17 cellular contexts compared by ENCODE assay signal in the genomic region with DNA sequence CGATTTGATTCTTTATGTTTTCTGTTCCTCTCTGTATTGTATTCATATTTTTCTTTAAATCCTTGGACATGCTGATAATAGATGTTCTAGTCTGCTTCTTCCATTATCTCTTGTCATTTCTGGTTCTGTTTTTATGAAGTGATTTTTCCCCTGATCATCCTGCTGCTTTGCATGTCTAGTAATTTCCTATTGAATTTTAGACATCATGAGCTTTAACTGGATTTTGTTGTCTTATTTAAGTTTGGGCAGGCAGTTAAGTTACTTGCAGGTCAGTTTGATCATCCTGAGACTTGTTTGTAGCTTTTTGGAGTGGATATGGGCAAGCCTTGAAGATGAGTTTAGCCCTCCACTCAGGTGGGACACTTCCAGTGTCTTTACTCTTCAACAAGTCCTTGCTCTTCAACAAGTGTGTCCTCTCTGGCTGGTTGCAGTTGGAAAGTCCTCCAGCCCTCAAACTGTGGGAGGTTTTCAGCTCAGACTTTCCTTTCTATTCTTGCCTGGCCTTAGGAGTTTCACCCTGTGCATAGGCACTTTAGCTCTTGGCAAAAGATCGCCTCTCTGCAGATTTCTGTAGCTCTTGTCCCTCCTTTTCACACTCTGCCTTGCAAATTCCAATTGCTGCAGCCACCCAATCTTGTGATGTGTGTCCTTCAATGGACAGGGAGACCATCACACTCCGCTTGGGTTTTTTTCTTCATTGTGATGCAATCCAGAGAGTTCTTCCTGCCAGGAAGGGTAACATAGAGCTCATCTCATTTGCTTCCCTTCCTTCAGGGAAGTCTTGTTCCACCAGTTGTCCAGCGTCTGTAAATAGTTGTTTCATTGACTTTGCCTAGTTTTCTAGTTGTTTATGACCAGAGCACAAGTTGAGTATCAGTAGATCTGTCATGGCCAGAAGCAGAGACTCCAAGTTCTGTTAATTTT.
A peak's percentile ranks its signal among the peaks of the same experiment; 100 is the strongest.
DNase-seq lines count a peak whose midpoint lies in the region; TF ChIP-seq lines count a peak whose summit lies in the region.
"Had no signal": no experiment of that assay in that cellular context is flagged by ENCODE, and none has a peak within 500 bp of the region (broad histone marks: within the 10 kb centered on the region; RNA-seq: fewer than 3 reads in every experiment).

No MANE protein-coding gene starts in this region.

- peaks cover 3% of the 10 kb centered on the region for H3K27me3 Mint-ChIP-seq in endothelial cell (ENCODE audit: unreplicated experiment)
- H3K27me3 Mint-ChIP-seq in activated T-cell treated with anti-CD3 and anti-CD28 coated beads, Interleukin-2, amount 50 U/mL, for 24 hours, result no peaks in the 10 kb centered on the region

- H3K4me2 ChIP-seq in Karpas-422 (ENCODE audit: low read depth, low read length, poor library complexity, severe bottlenecking) (no peak overlapping the region), osteoblast (ENCODE audit: insufficient read depth, low read length) (no peak overlapping the region)
- H3K4me2 ChIP-seq: BLaER1 had no signal

- H2AFZ ChIP-seq in Karpas-422 (ENCODE audit: low read length), result no peak overlapping the region
- no peak overlapping the region for H2AFZ ChIP-seq in osteoblast (ENCODE audit: low read length)

- H3K27me3 ChIP-seq in Karpas-422 (ENCODE audit: low read length), result no peaks in the 10 kb centered on the region
- H3K27me3 ChIP-seq in osteoblast (ENCODE audit: insufficient read depth, low read length), result no peaks in the 10 kb centered on the region
- H3K27me3 ChIP-seq: BLaER1 had no signal

- H3K9ac ChIP-seq in Karpas-422 (ENCODE audit: low read length), result no peak overlapping the region
- H3K9ac ChIP-seq: BLaER1 had no signal

- H3K9me2 ChIP-seq in Karpas-422 (replicated peaks; ENCODE audit: insufficient read depth, low read length), result no peaks in the 10 kb centered on the region

- H3K27ac Mint-ChIP-seq in endothelial cell (ENCODE audit: unreplicated experiment), result peak overlapping the region; percentile 80
- no peak overlapping the region for H3K27ac Mint-ChIP-seq in activated T-cell treated with anti-CD3 and anti-CD28 coated beads, Interleukin-2, amount 50 U/mL, for 24 hours

- H3K36me3 Mint-ChIP-seq in endothelial cell (ENCODE audit: low read depth, unreplicated experiment), result peaks cover 12% of the 10 kb centered on the region
- H3K36me3 Mint-ChIP-seq in activated T-cell treated with anti-CD3 and anti-CD28 coated beads, Interleukin-2, amount 50 U/mL, for 24 hours (ENCODE audit: low read depth), result peaks cover 29% of the 10 kb centered on the region

- DNase-seq in CD1c-positive myeloid dendritic cell (ENCODE audit: extremely low spot score) (peak; percentile 2), Karpas-422 (no peak), endothelial cell (ENCODE audit: low spot score) (no peak), osteoblast (ENCODE audit: insufficient read length, low spot score, missing footprints) (peak; percentile 11), NAMALWA (ENCODE audit: low spot score) (no peak), NCI-H2171 (lab: John Stamatoyannopoulos, UW) (no peak), NCI-H2227 (lab: John Stamatoyannopoulos, UW; ENCODE audit: unreplicated experiment) (no peak)
- no peak for DNase-seq in activated T-cell treated with anti-CD3 and anti-CD28 coated beads, Interleukin-2, amount 50 U/mL, for 24 hours
- DNase-seq: DMS 273 treated with DMSO at 0.1 percent for 48 hours, H7, KG1, NCI-H1092, NCI-H146, NCI-H2081 treated with DMSO at 0.1 percent for 48 hours, NCI-H2227 treated with DMSO at 0.1 percent for 48 hours, NCI-H524 had no signal

- H3K36me3 ChIP-seq in Karpas-422 (ENCODE audit: insufficient read depth, low read length) (peaks cover 5% of the 10 kb centered on the region), osteoblast (ENCODE audit: insufficient read depth, low read length) (no peaks in the 10 kb centered on the region)

- no peaks in the 10 kb centered on the region for H4K20me1 ChIP-seq in Karpas-422 (ENCODE audit: insufficient read depth, low read depth, low read length)
- peaks cover 6% of the 10 kb centered on the region for H4K20me1 ChIP-seq in osteoblast (ENCODE audit: insufficient read depth, low read length)

- H3K4me1 ChIP-seq in Karpas-422 (ENCODE audit: low read length) (peaks cover 8% of the 10 kb centered on the region), osteoblast (ENCODE audit: insufficient read depth, low read length) (no peaks in the 10 kb centered on the region)
- H3K4me1 ChIP-seq: BLaER1 had no signal

- H3K79me2 ChIP-seq in Karpas-422 (ENCODE audit: low read length), result peaks cover 86% of the 10 kb centered on the region
- H3K79me2 ChIP-seq in osteoblast (ENCODE audit: insufficient read depth, low read length), result no peaks in the 10 kb centered on the region

- TF ChIP-seq CTCF in endothelial cell (IDR thresholded peaks at IDR 0.05; ENCODE audit: unreplicated experiment) (no peak), osteoblast (IDR thresholded peaks at IDR 0.05; ENCODE audit: extremely low read depth, low read depth, low read length) (no peak)

- H3K9me3 ChIP-seq in Karpas-422 (ENCODE audit: low read length) (peaks cover 3% of the 10 kb centered on the region; the same call in 1 of the 2 replicates), osteoblast (ENCODE audit: low read depth, low read length) (no peaks in the 10 kb centered on the region)

- peak overlapping the region; percentile 39 for H3K4me3 Mint-ChIP-seq in endothelial cell (ENCODE audit: unreplicated experiment)
- H3K4me3 Mint-ChIP-seq in activated T-cell treated with anti-CD3 and anti-CD28 coated beads, Interleukin-2, amount 50 U/mL, for 24 hours, result no peak overlapping the region

- no peaks in the 10 kb centered on the region for H3K9me3 Mint-ChIP-seq in endothelial cell (ENCODE audit: unreplicated experiment)
- peaks cover 20% of the 10 kb centered on the region for H3K9me3 Mint-ChIP-seq in activated T-cell treated with anti-CD3 and anti-CD28 coated beads, Interleukin-2, amount 50 U/mL, for 24 hours

- H3K4me3 ChIP-seq in Karpas-422 (ENCODE audit: low read length) (no peak overlapping the region), osteoblast (ENCODE audit: insufficient read depth, low read length) (no peak overlapping the region)
- H3K4me3 ChIP-seq: BLaER1 had no signal

- H3K4me1 Mint-ChIP-seq in endothelial cell (ENCODE audit: unreplicated experiment), result peaks cover 10% of the 10 kb centered on the region
- no peaks in the 10 kb centered on the region for H3K4me1 Mint-ChIP-seq in activated T-cell treated with anti-CD3 and anti-CD28 coated beads, Interleukin-2, amount 50 U/mL, for 24 hours (ENCODE audit: low read depth)

- peak overlapping the region; percentile 24 for H3K27ac ChIP-seq in Karpas-422 (ENCODE audit: low read length)
- H3K27ac ChIP-seq in osteoblast (ENCODE audit: low read depth, low read length), result no peak overlapping the region
- H3K27ac ChIP-seq: BLaER1 had no signal

Comparison
In these comparisons a context has a peak if more than half of its experiments do, and no peak if none do; other contexts are left out.
1. DNase-seq: peak in CD1c-positive myeloid dendritic cell (single experiment) and osteoblast (single experiment); none in Karpas-422 (single experiment), endothelial cell (single experiment), NAMALWA (single experiment), NCI-H2171 (single experiment), activated T-cell treated with anti-CD3 and anti-CD28 coated beads, Interleukin-2, amount 50 U/mL, for 24 hours (single experiment) and NCI-H2227 (single experiment).